ENCODE assay signal across 14 cellular contexts in genomic region chr11:65810046-65810868, GRCh38. TPM values are rescaled to one million over a fixed set of nuclear protein-coding genes. Genes with fewer than 3 reads are reported as not detected.
DNase-seq lines count a peak whose midpoint lies in the region; ATAC-seq lines count a peak whose summit lies in the region.
"Had no signal": no experiment of that assay in that cellular context is flagged by ENCODE, and none has a peak within 500 bp of the region (broad histone marks: within the 10 kb centered on the region; RNA-seq: fewer than 3 reads in every experiment).

No MANE protein-coding gene starts in this region.

- H3K4me1 Mint-ChIP-seq in effector memory CD8-positive, alpha-beta T cell (ENCODE audit: low read depth in 2 of 2) = no peaks in the 10 kb centered on the region
- H3K4me1 Mint-ChIP-seq in stimulated activated naive B cell treated with anti-CD40 and anti-IgM and Interleukin-4, amounts not matched to agents 10 μg/mL and 1 μg/mL and 100 μg/mL, for 72 hours = peaks cover 8 to 9% of the 10 kb centered on the region in 2 donors

- ATAC-seq in activated naive CD4-positive, alpha-beta T cell treated with anti-CD3 and anti-CD28 coated beads, Interleukin-2, amount 50 U/mL, for 72 hours = peak; percentile 31 to 60
- ATAC-seq in effector memory CD8-positive, alpha-beta T cell (replicated peaks) = peak; percentile 57
- ATAC-seq in stimulated activated naive B cell treated with anti-CD40 and anti-IgM and Interleukin-4, amounts not matched to agents 10 μg/mL and 1 μg/mL and 100 μg/mL, for 72 hours (replicated peaks) = peak; percentile 39 to 76
- no peak for ATAC-seq in HG03280 (IDR thresholded peaks at IDR 0.05; ENCODE audit: unreplicated experiment)

- no peaks in the 10 kb centered on the region for H3K9me3 Mint-ChIP-seq in activated naive CD4-positive, alpha-beta T cell treated with anti-CD3 and anti-CD28 coated beads, Interleukin-2, amount 50 U/mL, for 72 hours
- H3K9me3 Mint-ChIP-seq in effector memory CD8-positive, alpha-beta T cell = no peaks in the 10 kb centered on the region
- no peaks in the 10 kb centered on the region for H3K9me3 Mint-ChIP-seq in stimulated activated naive B cell treated with anti-CD40 and anti-IgM and Interleukin-4, amounts not matched to agents 10 μg/mL and 1 μg/mL and 100 μg/mL, for 72 hours

- no peak overlapping the region for H3K4me3 Mint-ChIP-seq in effector memory CD8-positive, alpha-beta T cell
- H3K4me3 Mint-ChIP-seq in stimulated activated naive B cell treated with anti-CD40 and anti-IgM and Interleukin-4, amounts not matched to agents 10 μg/mL and 1 μg/mL and 100 μg/mL, for 72 hours = no peak overlapping the region

- no peak overlapping the region for H3K27ac Mint-ChIP-seq in activated naive CD4-positive, alpha-beta T cell treated with anti-CD3 and anti-CD28 coated beads, Interleukin-2, amount 50 U/mL, for 72 hours
- H3K27ac Mint-ChIP-seq in effector memory CD8-positive, alpha-beta T cell = peak overlapping the region in 1 of 2 donors; percentile 49
- H3K27ac Mint-ChIP-seq in stimulated activated naive B cell treated with anti-CD40 and anti-IgM and Interleukin-4, amounts not matched to agents 10 μg/mL and 1 μg/mL and 100 μg/mL, for 72 hours = no peak overlapping the region

- DNase-seq in activated naive CD4-positive, alpha-beta T cell treated with anti-CD3 and anti-CD28 coated beads, Interleukin-2, amount 50 U/mL, for 72 hours (ENCODE audit: low spot score in 2 of 2) = no peak
- no peak for DNase-seq in activated naive CD4-positive, alpha-beta T cell (lab: John Stamatoyannopoulos, UW)
- DNase-seq in NCI-H2196 treated with DMSO at 0.1 percent for 48 hours (lab: John Stamatoyannopoulos, UW; ENCODE audit: unreplicated experiment) = peak; percentile 7
- DNase-seq in effector memory CD8-positive, alpha-beta T cell = no peak
- no peak for DNase-seq in stimulated activated naive B cell treated with anti-CD40 and anti-IgM and Interleukin-4, amounts not matched to agents 10 μg/mL and 1 μg/mL and 100 μg/mL, for 72 hours
- DNase-seq in retina = no peak
- DNase-seq in NCI-H345 (lab: John Stamatoyannopoulos, UW) = no peak
- DNase-seq: activated CD8-positive, alpha-beta memory T cell treated with anti-CD3 and anti-CD28 coated beads, Interleukin-2, amount 50 U/mL, for 48 hours; effector CD8-positive, alpha-beta T cell; nucleus accumbens; stimulated activated CD4-positive, alpha-beta T cell treated with anti-CD3 and anti-CD28 coated beads, Interleukin-12 subunit alpha, Interleukin-12 subunit beta, amount 100 ng/mL, for 4 hours had no signal

- peaks cover 8 to 20% of the 10 kb centered on the region in 2 donors for H3K27me3 Mint-ChIP-seq in effector memory CD8-positive, alpha-beta T cell
- peaks cover 5 to 7% of the 10 kb centered on the region in 2 donors for H3K27me3 Mint-ChIP-seq in stimulated activated naive B cell treated with anti-CD40 and anti-IgM and Interleukin-4, amounts not matched to agents 10 μg/mL and 1 μg/mL and 100 μg/mL, for 72 hours

- H3K36me3 Mint-ChIP-seq in activated naive CD4-positive, alpha-beta T cell treated with anti-CD3 and anti-CD28 coated beads, Interleukin-2, amount 50 U/mL, for 72 hours = no peaks in the 10 kb centered on the region
- H3K36me3 Mint-ChIP-seq in effector memory CD8-positive, alpha-beta T cell (ENCODE audit: insufficient read depth) = no peaks in the 10 kb centered on the region
- H3K36me3 Mint-ChIP-seq in stimulated activated naive B cell treated with anti-CD40 and anti-IgM and Interleukin-4, amounts not matched to agents 10 μg/mL and 1 μg/mL and 100 μg/mL, for 72 hours = no peaks in the 10 kb centered on the region

RNA-seq across cellular contexts. Expression of gene OVOL1, which starts 23.4 kb away (rescaled TPM):
- 1 to 10 TPM in 1 of 2 donors, not detected in 1; 1.6 TPM for total RNA-seq in activated naive CD4-positive, alpha-beta T cell treated with anti-CD3 and anti-CD28 coated beads, Interleukin-2, amount 50 U/mL, for 72 hours
- total RNA-seq: aorta, glomerular endothelial cell had no signal

RNA-seq across cellular contexts. Expression of gene SNX32, which starts 23.5 kb away (rescaled TPM):
- 1 to 10 TPM; 3.8 to 5.0 TPM for total RNA-seq in activated naive CD4-positive, alpha-beta T cell treated with anti-CD3 and anti-CD28 coated beads, Interleukin-2, amount 50 U/mL, for 72 hours
- total RNA-seq: glomerular endothelial cell had no signal

RNA-seq across cellular contexts. Expression of gene AP5B1, which starts 29.5 kb away (rescaled TPM):
- 10 to 100 TPM; 10.6 to 25.9 TPM for total RNA-seq in activated naive CD4-positive, alpha-beta T cell treated with anti-CD3 and anti-CD28 coated beads, Interleukin-2, amount 50 U/mL, for 72 hours

RNA-seq across cellular contexts. Expression of gene CFL1, which starts 47.7 kb away (rescaled TPM):
- 1,000 to 10,000 TPM in 1 of 2 donors, 100 to 1,000 TPM in 1; 855 to 1,265 TPM for total RNA-seq in activated naive CD4-positive, alpha-beta T cell treated with anti-CD3 and anti-CD28 coated beads, Interleukin-2, amount 50 U/mL, for 72 hours

RNA-seq across cellular contexts. Expression of gene MUS81, which starts 50.0 kb away (rescaled TPM):
- 10 to 100 TPM; 63.9 to 64.0 TPM for total RNA-seq in activated naive CD4-positive, alpha-beta T cell treated with anti-CD3 and anti-CD28 coated beads, Interleukin-2, amount 50 U/mL, for 72 hours
